15 cellular contexts compared by ENCODE assay signal in genomic region chr7:103996639-103997038, GRCh38. TPM values are rescaled to one million over a fixed set of nuclear protein-coding genes. Genes with fewer than 3 reads are reported as not detected.
DNase-seq lines count a peak whose midpoint lies in the region; ATAC-seq and TF ChIP-seq lines count a peak whose summit lies in the region.
"Had no signal": no experiment of that assay in that cellular context is flagged by ENCODE, and none has a peak within 500 bp of the region (broad histone marks: within the 10 kb centered on the region; RNA-seq: fewer than 3 reads in every experiment).

No MANE protein-coding gene starts in this region.

- TF ChIP-seq CTCF in thyroid gland (IDR thresholded peaks at IDR 0.05) = no peak

- H3K4me3 ChIP-seq in thyroid gland (replicated peaks in 1 of 3) = no peak overlapping the region
- H3K4me3 ChIP-seq: HAP-1, ovary had no signal

- H3K27me3 ChIP-seq in thyroid gland = no peaks in the 10 kb centered on the region
- H3K27me3 ChIP-seq: brain microvascular endothelial cell, ovary had no signal

- intact Hi-C loops in thyroid gland (cut with DNase I) = no loop called here

- 72 to 76% methylated on average over 2 of the region's 2 CpGs for WGBS in thyroid gland, 2 donors

- peak; percentile 63 for DNase-seq in OCI-M1 (lab: John Stamatoyannopoulos, UW)
- DNase-seq in foreskin melanocyte = no peak
- no peak for DNase-seq in stimulated activated CD4-positive, alpha-beta T cell treated with anti-CD3 and anti-CD28 coated beads, Interleukin-4, amount 100 ng/mL, for 1 hour
- DNase-seq in thyroid gland = no peak
- DNase-seq: activated CD4-positive, alpha-beta T cell treated with anti-CD3 and anti-CD28 coated beads for 4 hours; activated CD8-positive, alpha-beta memory T cell treated with anti-CD3 and anti-CD28 coated beads, Interleukin-2, amount 50 U/mL, for 4 hours; brain microvascular endothelial cell; EL; NCI-H187; ovary had no signal

- no peak overlapping the region for H3K27ac ChIP-seq in thyroid gland
- H3K27ac ChIP-seq: brain microvascular endothelial cell, ovary had no signal

- H3K9me3 ChIP-seq in thyroid gland = no peaks in the 10 kb centered on the region
- H3K9me3 ChIP-seq: HAP-1, ovary had no signal

- H3K4me1 ChIP-seq in thyroid gland = no peaks in the 10 kb centered on the region
- H3K4me1 ChIP-seq: HAP-1 had no signal

- H3K36me3 ChIP-seq in thyroid gland = no peaks in the 10 kb centered on the region
- H3K36me3 ChIP-seq: brain microvascular endothelial cell, HAP-1, ovary had no signal

- TF ChIP-seq POLR2A in thyroid gland (IDR thresholded peaks at IDR 0.05) = no peak

- ATAC-seq in GM18858 (IDR thresholded peaks at IDR 0.05; ENCODE audit: unreplicated experiment) (peak; percentile 65), GM19468 (IDR thresholded peaks at IDR 0.05; ENCODE audit: extremely low read depth, unreplicated experiment) (peak; percentile 53), HG02970 (IDR thresholded peaks at IDR 0.05; ENCODE audit: low FRiP score, unreplicated experiment) (peak; percentile 69), HG02623 (IDR thresholded peaks at IDR 0.05; ENCODE audit: unreplicated experiment) (no peak)

RNA-seq across cellular contexts. Expression of gene RELN, which starts 7.2 kb away (rescaled TPM):
- total RNA-seq in thyroid gland = 10 to 100 TPM; 16.0 to 52.3 (median 23.6) TPM
